In genomic region chr5:180670586-180671359, GRCh38 we compare ENCODE assay signal across 8 cellular contexts. TPM values are rescaled to one million over a fixed set of nuclear protein-coding genes. Genes with fewer than 3 reads are reported as not detected.
A peak's percentile ranks its signal among the peaks of the same experiment; 100 is the strongest.
DNase-seq lines count a peak whose midpoint lies in the region; ATAC-seq and TF ChIP-seq lines count a peak whose summit lies in the region.

No MANE protein-coding gene starts in this region.

- no peak overlapping the region for H3T11ph ChIP-seq in H9 (ENCODE audit: low read length)

- H3K23ac ChIP-seq in H9 (ENCODE audit: insufficient read length, low read depth, low read length) = no peak overlapping the region

- H3K9me3 ChIP-seq in H9 (ENCODE audit: control insufficient read depth, low read depth, low read length) (no peaks in the 10 kb centered on the region), OCI-LY3 (ENCODE audit: insufficient read depth, low read length) (no peaks in the 10 kb centered on the region)

- H3K4me2 ChIP-seq in H9 (ENCODE audit: insufficient read depth, insufficient read length, low read length) = no peak overlapping the region
- H3K4me2 ChIP-seq in OCI-LY3 (ENCODE audit: low read length) = peak overlapping the region; percentile 81

- H3K4me3 ChIP-seq in OCI-LY3 (ENCODE audit: low read length) (peak overlapping the region; percentile 63), retinal pigment epithelial cell (ENCODE audit: low read length) (no peak overlapping the region)

- H3K4me1 Mint-ChIP-seq in H9 = peaks cover 4 to 6% of the 10 kb centered on the region in 2 experiments

- H3K79me2 ChIP-seq in H9 (ENCODE audit: insufficient read depth, low read length) (no peaks in the 10 kb centered on the region), OCI-LY3 (ENCODE audit: low read length) (no peaks in the 10 kb centered on the region)

- H3K9ac ChIP-seq in H9 (ENCODE audit: extremely low read depth, insufficient read length, low read length) (no peak overlapping the region), OCI-LY3 (ENCODE audit: low read length) (no peak overlapping the region)

- intact Hi-C loops in head of caudate nucleus (cut with DNase I) = no loop called here

- H2BK15ac ChIP-seq in H9 (ENCODE audit: low read depth, low read length) = no peak overlapping the region; the same call in 1 of the 2 replicates

- H2AFZ ChIP-seq in H9 (ENCODE audit: low read length) = no peak overlapping the region
- peak overlapping the region; percentile 86; the same call in 1 of the 2 replicates for H2AFZ ChIP-seq in OCI-LY3 (ENCODE audit: low read depth, low read length)

- WGBS in H9 (ENCODE audit: extremely low coverage, insufficient read length, low lambda C conversion rate) = no CpG with 5 or more reads among the region's 17 CpGs

- no peaks in the 10 kb centered on the region for H3K36me3 ChIP-seq in OCI-LY3 (replicated peaks; ENCODE audit: low read depth, low read length)

- no peak overlapping the region for H4K91ac ChIP-seq in H9 (ENCODE audit: insufficient read length, low read depth, low read length)

- H3K4me3 Mint-ChIP-seq in H9 = no peak overlapping the region

- H2BK20ac ChIP-seq in H9 (ENCODE audit: low read depth, low read length, poor library complexity, severe bottlenecking) = no peak overlapping the region

- H3K23me2 ChIP-seq in H9 (ENCODE audit: insufficient read length, low read depth, low read length, poor library complexity, severe bottlenecking) = peaks cover 10% of the 10 kb centered on the region

- DNase-seq in CD1c-positive myeloid dendritic cell (ENCODE audit: extremely low spot score) = peak; percentile 31
- peak; percentile 60 for DNase-seq in H9
- DNase-seq in activated naive CD4-positive, alpha-beta T cell treated with Interleukin-2 at 50 U/mL for 16 hours = peak; percentile 37
- DNase-seq in head of caudate nucleus = peak; percentile 52 to 89 (median 74)
- DNase-seq in retinal pigment epithelial cell (ENCODE audit: low read depth) = peak; percentile 3
- DNase-seq in HuH-7.5 (ENCODE audit: low spot score) = no peak

- H2AK5ac ChIP-seq in H9 (ENCODE audit: insufficient read length, low read length) = no peak overlapping the region

- H2BK120ac ChIP-seq in H9 (ENCODE audit: low read depth, low read length, poor library complexity, severe bottlenecking) = no peak overlapping the region

- H2BK12ac ChIP-seq in H9 (ENCODE audit: insufficient read length, low read depth, low read length) = no peak overlapping the region

- H3K4me1 ChIP-seq in H9 (ENCODE audit: insufficient read depth, low read length) = no peaks in the 10 kb centered on the region
- H3K4me1 ChIP-seq in OCI-LY3 (ENCODE audit: low read length) = peaks cover 2% of the 10 kb centered on the region; the same call in 1 of the 2 replicates

- no peak overlapping the region for H3K14ac ChIP-seq in H9 (ENCODE audit: insufficient read depth, low read length)

- H3K27ac Mint-ChIP-seq in H9 = no peak overlapping the region

- no peak for ATAC-seq in HG02884 (IDR thresholded peaks at IDR 0.05; ENCODE audit: unreplicated experiment)

- H4K8ac ChIP-seq in H9 (replicated peaks; ENCODE audit: insufficient read length, low read depth, low read length) = no peak overlapping the region

- H2BK5ac ChIP-seq in H9 (ENCODE audit: insufficient read length, low read length) = no peak overlapping the region

- no peaks in the 10 kb centered on the region for H3K79me1 ChIP-seq in H9 (ENCODE audit: insufficient read depth, low read depth, low read length, poor library complexity, severe bottlenecking)

- no peaks in the 10 kb centered on the region; a peak in 1 of 5 replicates for H3K9me3 Mint-ChIP-seq in H9

- H3K27me3 Mint-ChIP-seq in H9 (ENCODE audit: low read depth) = peaks cover 49% of the 10 kb centered on the region

- no peaks in the 10 kb centered on the region; a peak in 1 of 7 replicates for H3K36me3 Mint-ChIP-seq in H9 (ENCODE audit: insufficient read depth in 1 of 3, low read depth in 3 of 3)

- TF ChIP-seq CTCF in H9 (conservative IDR thresholded peaks at IDR 0.05) (peak; percentile 80), OCI-LY3 (IDR thresholded peaks at IDR 0.05; ENCODE audit: low read depth, low read length) (peak; percentile 85), retinal pigment epithelial cell (conservative IDR thresholded peaks at IDR 0.05; ENCODE audit: low read depth, low read length) (peak; percentile 58)

- H3K27me3 ChIP-seq in H9 (ENCODE audit: insufficient read depth, low read length) (peaks cover 8% of the 10 kb centered on the region; the same call in 1 of the 2 replicates), OCI-LY3 (ENCODE audit: low read depth, low read length) (no peaks in the 10 kb centered on the region)

- no peak overlapping the region for H3K18ac ChIP-seq in H9 (ENCODE audit: insufficient read length, low read depth, low read length)

- no peak overlapping the region for H4K5ac ChIP-seq in H9 (ENCODE audit: insufficient read length, low read depth, low read length)

- H3K27ac ChIP-seq in H9 (ENCODE audit: insufficient read length, low read depth, low read length) = no peak overlapping the region
- no peak overlapping the region for H3K27ac ChIP-seq in OCI-LY3 (ENCODE audit: low read length)

- no peak overlapping the region for H3K56ac ChIP-seq in H9 (ENCODE audit: insufficient read length, low read depth, low read length)

- H4K20me1 ChIP-seq in H9 (ENCODE audit: control insufficient read depth, insufficient read depth, insufficient read length) = no peaks in the 10 kb centered on the region
- H4K20me1 ChIP-seq in OCI-LY3 (ENCODE audit: insufficient read depth, low read length) = no peaks in the 10 kb centered on the region

- H3K4ac ChIP-seq in H9 (ENCODE audit: low read depth, low read length) = no peak overlapping the region

RNA-seq across cellular contexts. Expression of gene FLT4, which starts 21.4 kb away (rescaled TPM):
- 6.1 and 6.3 TPM in 2 replicates for total RNA-seq in H9 (2021)
